ENCODE assay signal across 8 cellular contexts in the genomic region with DNA sequence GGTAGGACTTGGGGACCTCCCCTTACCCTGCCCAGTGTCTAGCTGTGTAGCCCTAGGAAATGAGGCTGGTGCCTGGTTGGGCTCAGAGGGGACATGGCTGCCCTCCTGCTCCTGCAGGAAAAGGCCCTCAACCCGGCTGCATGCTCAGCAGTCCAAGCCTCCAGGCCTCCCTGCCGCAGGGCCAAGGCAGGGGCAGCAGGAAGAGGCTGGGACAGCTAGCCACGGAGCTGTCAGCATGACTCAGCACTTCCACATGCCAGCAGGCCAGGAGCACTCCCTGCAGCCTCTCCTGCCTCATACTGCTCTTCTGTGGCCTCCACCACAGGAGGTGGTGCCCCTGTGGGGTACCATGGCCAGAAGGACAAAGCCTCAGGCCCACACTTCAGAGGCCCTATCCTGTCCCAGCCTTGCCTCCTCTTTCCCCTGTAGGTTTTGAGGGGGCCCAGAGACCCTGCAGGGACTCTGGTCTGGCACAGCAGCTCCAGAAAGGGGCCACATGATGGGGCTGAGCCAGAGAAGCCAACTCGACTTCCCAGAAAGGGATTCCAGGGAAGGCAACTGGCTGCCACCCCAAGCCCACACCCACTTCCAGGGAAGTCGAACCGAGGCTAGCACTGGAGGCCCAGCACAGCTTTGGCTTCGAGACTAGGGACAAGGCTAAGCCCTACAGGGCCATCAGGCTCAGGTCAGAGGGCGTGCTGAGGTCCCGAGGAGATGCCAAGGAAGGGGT. TPM values are rescaled to one million over a fixed set of nuclear protein-coding genes. Genes with fewer than 3 reads are reported as not detected.
DNase-seq lines count a peak whose midpoint lies in the region; ATAC-seq and TF ChIP-seq lines count a peak whose summit lies in the region.

No MANE protein-coding gene starts in this region.

- H3K4me3 ChIP-seq in PC-9 (no peak overlapping the region), colonic mucosa (no peak overlapping the region), left lung (no peak overlapping the region), thoracic aorta (no peak overlapping the region)

- H3K36me3 ChIP-seq in PC-9 (ENCODE audit: low read depth) (peaks cover 79% of the 10 kb centered on the region), colonic mucosa (peaks cover 27% of the 10 kb centered on the region), left lung (peaks cover 10 to 100% of the 10 kb centered on the region in 2 donors), thoracic aorta (peaks cover 67% of the 10 kb centered on the region)

- no peaks in the 10 kb centered on the region for H3K27me3 ChIP-seq in PC-9 (ENCODE audit: insufficient read depth, low read depth)
- no peaks in the 10 kb centered on the region for H3K27me3 ChIP-seq in colonic mucosa
- H3K27me3 ChIP-seq in left lung: no peaks in the 10 kb centered on the region
- H3K27me3 ChIP-seq in thoracic aorta (replicated peaks; ENCODE audit: insufficient read depth): no peaks in the 10 kb centered on the region

- H3F3A ChIP-seq in PC-9 (ENCODE audit: insufficient read depth, low read depth): peaks cover 83% of the 10 kb centered on the region

- H3K27ac ChIP-seq in PC-9 (peak overlapping the region; percentile 95), colonic mucosa (peak overlapping the region; percentile 52), left lung (peak overlapping the region; percentile 77 to 80), thoracic aorta (peak overlapping the region; percentile 67 to 81)

- TF ChIP-seq CTCF in PC-9 (conservative IDR thresholded peaks at IDR 0.05) (no peak), colonic mucosa (IDR thresholded peaks at IDR 0.05) (no peak), left lung (IDR thresholded peaks at IDR 0.05) (no peak), thoracic aorta (IDR thresholded peaks at IDR 0.05) (no peak)

- DNase-seq in GDM1 (lab: John Stamatoyannopoulos, UW) (peak; percentile 67), PC-9 (peak; percentile 72 to 75), colonic mucosa (peak; percentile 62), left lung (peak; percentile 89 to 94), thoracic aorta (ENCODE audit: low spot score) (no peak), NCI-H2196 treated with DMSO at 0.1 percent for 48 hours (lab: John Stamatoyannopoulos, UW; ENCODE audit: unreplicated experiment) (no peak)
- DNase-seq in activated CD4-positive, alpha-beta T cell treated with anti-CD3 and anti-CD28 coated beads for 1 hour: no peak

- H2AFZ ChIP-seq in PC-9: no peak overlapping the region

- H4K20me1 ChIP-seq in PC-9 (ENCODE audit: insufficient read depth): peaks cover 26% of the 10 kb centered on the region

- POLR2A ChIA-PET in PC-9 (lab: Charles Lee; ENCODE audit: unreplicated experiment): no interaction called here

- H3K79me2 ChIP-seq in PC-9 (ENCODE audit: low read depth): peaks cover 84% of the 10 kb centered on the region

- H3K9me3 ChIP-seq in PC-9 (ENCODE audit: insufficient read depth, low read depth) (no peaks in the 10 kb centered on the region), colonic mucosa (no peaks in the 10 kb centered on the region), left lung (no peaks in the 10 kb centered on the region), thoracic aorta (no peaks in the 10 kb centered on the region)

- peak overlapping the region in 1 of 2 donors; percentile 4 for H3K9ac ChIP-seq in colonic mucosa (ENCODE audit: low read depth in 2 of 2, low read length in 2 of 2)

- ATAC-seq in left lung: peak; percentile 72
- no peak for ATAC-seq in thoracic aorta (ENCODE audit: insufficient number of reproducible peaks, low FRiP score, low read depth)
- ATAC-seq in GM18502 (IDR thresholded peaks at IDR 0.05; ENCODE audit: poor library complexity, unreplicated experiment): no peak

- CTCF ChIA-PET in PC-9 (lab: Charles Lee): no interaction called here

- peak overlapping the region; percentile 63 for H3K4me2 ChIP-seq in PC-9

- peaks cover 60% of the 10 kb centered on the region for H3K4me1 ChIP-seq in PC-9 (replicated peaks; ENCODE audit: insufficient read depth)
- peaks cover 19% of the 10 kb centered on the region for H3K4me1 ChIP-seq in colonic mucosa
- peaks cover 30 to 71% of the 10 kb centered on the region in 2 donors for H3K4me1 ChIP-seq in left lung
- H3K4me1 ChIP-seq in thoracic aorta (ENCODE audit: control insufficient read depth in 1 of 2, low read depth in 2 of 2): peaks cover 23 to 35% of the 10 kb centered on the region in 2 donors

- TSS peak; percentile 58 for BruUV-seq in PC-9 (replicated peaks; lab: Mats Ljungman, UMichigan)

- no peaks in the 10 kb centered on the region for H3K9me2 ChIP-seq in PC-9 (ENCODE audit: insufficient read depth)

- intact Hi-C loops in PC-9 (cut with micrococcal nuclease; ENCODE audit: unreplicated experiment) (loop anchor here (5.0 kb wide), 1 partner anchor 111 kb away; a partner anchor contains a TSS), colonic mucosa (cut with DNase I) (no loop called here), left lung (cut with DNase I) (no loop called here)

RNA-seq across cellular contexts. Expression of a gene that starts 19.5 kb away (rescaled TPM):
- total RNA-seq in PC-9 (2021) (1,726 and 2,016 TPM in 2 replicates), colonic mucosa (100 to 1,000 TPM; 315 to 393 TPM), left lung (100 to 1,000 TPM; 458 to 594 TPM), thoracic aorta (100 to 1,000 TPM; 138 to 240 TPM)

Comparison
In these comparisons a context has a peak if more than half of its experiments do, and no peak if none do; other contexts are left out.
1. DNase-seq: peak in GDM1 (single experiment), PC-9 (2 of 2), colonic mucosa (single experiment) and left lung (2 of 2); none in thoracic aorta (single experiment), NCI-H2196 treated with DMSO at 0.1 percent for 48 hours (single experiment) and activated CD4-positive, alpha-beta T cell treated with anti-CD3 and anti-CD28 coated beads for 1 hour (single experiment).
2. Peak in every context shown above with its lines, with median percentiles within 50 percentile points of each other: H3K27ac ChIP-seq.